ENCODE assay signal across 9 cellular contexts in the genomic region with DNA sequence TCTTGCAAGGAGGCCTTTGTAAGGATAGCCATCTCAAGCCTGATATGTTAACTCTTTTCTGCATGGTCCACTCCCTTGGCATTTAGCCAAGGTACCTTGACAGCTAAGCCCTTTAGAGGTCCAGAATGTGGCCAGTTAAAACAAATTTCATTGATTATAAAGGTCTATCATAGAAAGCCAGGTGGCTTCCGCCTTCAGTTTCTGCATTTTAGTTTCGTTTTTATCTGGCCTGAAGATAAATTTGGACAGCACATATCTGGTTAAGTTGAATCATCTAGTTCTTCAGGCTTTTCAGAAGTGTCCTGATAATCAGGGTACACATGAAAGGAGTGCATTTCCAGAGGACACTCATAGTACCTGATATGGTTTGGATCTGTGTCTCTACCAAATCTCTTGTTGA. TPM values are rescaled to one million over a fixed set of nuclear protein-coding genes. Genes with fewer than 3 reads are reported as not detected.
A peak's percentile ranks its signal among the peaks of the same experiment; 100 is the strongest.
DNase-seq lines count a peak whose midpoint lies in the region; ATAC-seq, FAIRE-seq and TF ChIP-seq lines count a peak whose summit lies in the region.
"Had no signal": no experiment of that assay in that cellular context is flagged by ENCODE, and none has a peak within 500 bp of the region (broad histone marks: within the 10 kb centered on the region; RNA-seq: fewer than 3 reads in every experiment).

No MANE protein-coding gene starts in this region.

- H3K9me1 ChIP-seq in K562 (ENCODE audit: control insufficient read depth, insufficient read depth, low read length) = no peaks in the 10 kb centered on the region

- no peak overlapping the region for H2BK5ac ChIP-seq in neuronal stem cell (ENCODE audit: low read length)

- no peak overlapping the region for H2BK15ac ChIP-seq in neuronal stem cell (ENCODE audit: low read length)

- H2BK120ac ChIP-seq in neuronal stem cell (ENCODE audit: low read depth, low read length) = no peak overlapping the region

- intact Hi-C loops in K562 (cut with micrococcal nuclease) = no loop called here

- no peak overlapping the region for H3K14ac ChIP-seq in neuronal stem cell (ENCODE audit: low read length)

- H3K4me3 ChIP-seq in K562 (no peak overlapping the region), brain microvascular endothelial cell (ENCODE audit: low read depth, low read length) (no peak overlapping the region), neuronal stem cell (ENCODE audit: low read length in 2 of 2) (no peak overlapping the region)

- H3K27ac ChIP-seq in K562 (ENCODE audit: extremely low read depth, low read depth, low read length) (peak overlapping the region; percentile 20; the same call in 1 of the 3 replicates), brain microvascular endothelial cell (no peak overlapping the region), neuronal stem cell (replicated peaks; ENCODE audit: low read length) (no peak overlapping the region)

- H3K9ac ChIP-seq in K562 (ENCODE audit: insufficient read depth in 1 of 2, low read depth in 2 of 2, low read length in 2 of 2) (no peak overlapping the region), neuronal stem cell (ENCODE audit: low read depth, low read length, poor library complexity) (no peak overlapping the region)

- peaks cover 0 to 8% of the 10 kb centered on the region in 2 experiments; a peak in 2 of 5 replicates for H3K4me1 ChIP-seq in K562 (replicated peaks in 1 of 2; ENCODE audit: control insufficient read depth in 2 of 2, insufficient read depth in 2 of 2, low read length in 2 of 2)
- H3K4me1 ChIP-seq in neuronal stem cell (ENCODE audit: control insufficient read depth in 2 of 2, insufficient read depth in 1 of 2, low read depth in 1 of 2, low read length in 2 of 2) = peaks cover 8 to 11% of the 10 kb centered on the region in 2 donors

- TF ChIP-seq EP300 in K562 (IDR thresholded peaks at IDR 0.05; ENCODE audit: low read length) = no peak

- POLR2A ChIA-PET in K562 (lab: Yijun Ruan, JAX) = interaction anchor here (1.2 kb wide), 1 partner anchor 9 kb away, joined by 3 read pairs; no protein-coding TSS in a partner anchor

- no peak for TF ChIP-seq CTCF in K562 (IDR thresholded peaks at IDR 0.05 in 2 of 3, conservative IDR thresholded peaks at IDR 0.05 in 1 of 3; ENCODE audit: insufficient read depth in 2 of 3, low read depth in 1 of 3, low read length in 3 of 3)
- TF ChIP-seq CTCF in brain microvascular endothelial cell (IDR thresholded peaks at IDR 0.05; ENCODE audit: low read depth, low read length, missing control alignments) = no peak

- CTCF ChIA-PET in K562 (lab: Yijun Ruan, JAX; ENCODE audit: low intra/inter-chr PET ratio) = no interaction called here

- no peak for TF ChIP-seq POLR2A in K562 (conservative IDR thresholded peaks at IDR 0.05)

- no peak overlapping the region for H2AFZ ChIP-seq in K562 (ENCODE audit: low read depth, low read length)
- H2AFZ ChIP-seq in neuronal stem cell (ENCODE audit: low read length) = no peak overlapping the region

- peaks cover 17% of the 10 kb centered on the region; the same call in 2 of the 3 replicates for H3K79me2 ChIP-seq in K562 (ENCODE audit: control insufficient read depth, insufficient read depth, low read length)

- H3K9me3 ChIP-seq in K562 (replicated peaks; ENCODE audit: control insufficient read depth, insufficient read depth, low read depth, low read length) = peaks cover 12% of the 10 kb centered on the region; the same call in 1 of the 2 replicates
- peaks cover 3 to 12% of the 10 kb centered on the region in 2 donors for H3K9me3 ChIP-seq in neuronal stem cell (replicated peaks in 1 of 2; ENCODE audit: control insufficient read depth in 2 of 2, insufficient read depth in 1 of 2, low read depth in 1 of 2, low read length in 2 of 2)

- H3K4me2 ChIP-seq in K562 (ENCODE audit: insufficient read depth, low read length) = peak overlapping the region; percentile 42; the same call in 1 of the 2 replicates
- no peak overlapping the region for H3K4me2 ChIP-seq in neuronal stem cell (ENCODE audit: insufficient read depth, low read length, poor library complexity, severe bottlenecking)

- in situ Hi-C loops in K562 (cut with MboI) = no loop called here
- in situ Hi-C loops in brain microvascular endothelial cell (cut with HindIII; ENCODE audit: low pct_ligation_motif_present, low sequenced_read_pairs) = no loop called here

- H4K91ac ChIP-seq in neuronal stem cell (ENCODE audit: low read depth, low read length, poor library complexity) = no peak overlapping the region

- ATAC-seq in GM18873 (IDR thresholded peaks at IDR 0.05; ENCODE audit: low FRiP score, unreplicated experiment) (peak; percentile 73), GM21576 (IDR thresholded peaks at IDR 0.05; ENCODE audit: unreplicated experiment) (peak; percentile 91), HG03342 (IDR thresholded peaks at IDR 0.05; ENCODE audit: unreplicated experiment) (peak; percentile 82), K562 (peak; percentile 56)

- no TSS peak for BruUV-seq in K562 (replicated peaks; lab: Mats Ljungman, UMichigan)

- peak; percentile 48 for FAIRE-seq in K562 (lab: Jason Lieb, UNC)

- no peak for TF ChIP-seq RAD21 in K562 (CRISPR knock-in tag; conservative IDR thresholded peaks at IDR 0.05 in 1 of 2, IDR thresholded peaks at IDR 0.05 in 1 of 2)

- H3K4ac ChIP-seq in neuronal stem cell (ENCODE audit: low read length) = no peak overlapping the region

- no peak overlapping the region for H2BK12ac ChIP-seq in neuronal stem cell (ENCODE audit: low read length)

- H3K36me3 ChIP-seq in K562 (ENCODE audit: control insufficient read depth, insufficient read depth, low read length) = no peaks in the 10 kb centered on the region
- H3K36me3 ChIP-seq in brain microvascular endothelial cell (replicated peaks) = no peaks in the 10 kb centered on the region
- H3K36me3 ChIP-seq in neuronal stem cell (replicated peaks in 1 of 2; ENCODE audit: control insufficient read depth in 2 of 2, insufficient read depth in 2 of 2, low read length in 2 of 2) = no peaks in the 10 kb centered on the region

- WGBS in K562 (ENCODE audit: insufficient coverage, low coverage, missing lambda C conversion rate) = 29% methylated on average over 2 of the region's 2 CpGs
- no CpG with 5 or more reads among the region's 2 CpGs for WGBS in neuronal stem cell (ENCODE audit: extremely low coverage in 2 of 2, insufficient read length in 2 of 2, insufficient replicate concordance in 1 of 2), 2 donors

- H3K27me3 ChIP-seq in K562 (ENCODE audit: control insufficient read depth in 2 of 2, insufficient read depth in 2 of 2, low read length in 2 of 2) (no peaks in the 10 kb centered on the region), brain microvascular endothelial cell (replicated peaks) (no peaks in the 10 kb centered on the region), neuronal stem cell (ENCODE audit: control insufficient read depth in 3 of 3, insufficient read depth in 3 of 3, low read depth in 1 of 3, low read length in 3 of 3) (no peaks in the 10 kb centered on the region)

- no peak overlapping the region for H3K23ac ChIP-seq in neuronal stem cell (ENCODE audit: low read depth, low read length, poor library complexity)

- H4K8ac ChIP-seq in neuronal stem cell (ENCODE audit: low read depth, low read length) = no peak overlapping the region

- peaks cover 4% of the 10 kb centered on the region for H3K79me1 ChIP-seq in neuronal stem cell (ENCODE audit: low read depth, low read length)

- no peaks in the 10 kb centered on the region for H4K20me1 ChIP-seq in K562 (replicated peaks; ENCODE audit: control insufficient read depth, insufficient read depth, low read length)

- H3K18ac ChIP-seq in neuronal stem cell (ENCODE audit: low read length) = no peak overlapping the region

- H2AK5ac ChIP-seq in neuronal stem cell (ENCODE audit: low read depth, low read length) = no peak overlapping the region

- peak in 1 of 4 experiments; percentile 50 for DNase-seq in K562 (ENCODE audit: extremely low read depth in 1 of 4, low spot score in 3 of 4)
- DNase-seq in brain microvascular endothelial cell = no peak
- DNase-seq in neuronal stem cell (ENCODE audit: low spot score) = no peak
- no peak for DNase-seq in NCI-H446 (lab: John Stamatoyannopoulos, UW)
- DNase-seq: activated naive CD8-positive, alpha-beta T cell treated with anti-CD3 and anti-CD28 coated beads, Interleukin-2, amount 10 ng/mL, durations not matched to agents 7 days and 5 days; NCI-H526 had no signal

RNA-seq across cellular contexts. Expression of a gene that starts 30.7 kb away (rescaled TPM):
- total RNA-seq in K562 (2011; cell fraction: chromatin; rRNA removed; ENCODE audit: low replicate concordance) = 44.4 and 158 TPM in 2 replicates
- 15.7 and 25.1 TPM in 2 replicates for total RNA-seq in K562 (2011; cell fraction: nucleolus; rRNA removed)
- 33.9 and 38.9 TPM in 2 replicates for total RNA-seq in K562 (2011; cell fraction: nucleoplasm; rRNA removed)
- 8.7 and 12.9 TPM in 2 replicates for total RNA-seq in K562 (2014; rRNA removed)
- 21.6 and 26.5 TPM in 2 replicates for total RNA-seq in K562 (2014; rRNA removed; fragmentation: Illumina TruSeq; extraction: Trizol)
- 18.8 and 19.0 TPM in 2 replicates for total RNA-seq in K562 (2015; rRNA removed; fragmentation: Illumina TruSeq; extraction: Trizol)
- total RNA-seq in K562 (2021) = 18.9 and 20.0 TPM in 2 replicates
- polyA plus RNA-seq in K562 (2011; rRNA removed) = 19.4 and 25.2 TPM in 2 replicates
- 8.1 and 8.5 TPM in 2 replicates for polyA plus RNA-seq in K562 (2011; cell fraction: cytosol; rRNA removed)
- 57.1 and 61.1 TPM in 2 replicates for polyA plus RNA-seq in K562 (2011; cell fraction: nucleus; rRNA removed)
- polyA plus RNA-seq in K562 (2012) = 9.7 and 10.8 TPM in 2 replicates
- 11.9 and 16.1 TPM in 2 replicates for polyA plus RNA-seq in K562 (2014; fragmentation: Illumina TruSeq; extraction: Trizol)
- polyA plus RNA-seq in K562 (2014; fragmentation: Nextera tagmentation; extraction: Ambion mirVana) = 1 to 10 TPM; 5.9 to 7.4 TPM
- 10.0 and 11.6 TPM in 2 replicates for polyA plus RNA-seq in K562 (2014; rRNA removed)
- 38.2 and 47.0 TPM in 2 replicates for polyA minus RNA-seq in K562 (2011; rRNA and poly(A)+ RNA removed)
- 15.3 and 18.0 TPM in 2 replicates for polyA minus RNA-seq in K562 (2011; cell fraction: cytosol; rRNA and poly(A)+ RNA removed)
- 24.4 and 43.3 TPM in 2 replicates for polyA minus RNA-seq in K562 (2011; cell fraction: nucleus; rRNA and poly(A)+ RNA removed)
- polyA plus RNA-seq in neuronal stem cell (2013, experiment 1 of 2) = 20.9 TPM
- 22.6 TPM for polyA plus RNA-seq in neuronal stem cell (2013, experiment 2 of 2)

RNA-seq across cellular contexts. Expression of a gene that starts 30.8 kb away (rescaled TPM):
- total RNA-seq in K562 (2011; cell fraction: chromatin; rRNA removed; ENCODE audit: low replicate concordance) = 158 and 334 TPM in 2 replicates
- 55.7 and 66.5 TPM in 2 replicates for total RNA-seq in K562 (2011; cell fraction: nucleolus; rRNA removed)
- 143 and 208 TPM in 2 replicates for total RNA-seq in K562 (2011; cell fraction: nucleoplasm; rRNA removed)
- 35.1 and 55.9 TPM in 2 replicates for total RNA-seq in K562 (2014; rRNA removed)
- 71.6 and 80.8 TPM in 2 replicates for total RNA-seq in K562 (2014; rRNA removed; fragmentation: Illumina TruSeq; extraction: Trizol)
- 58.3 and 68.1 TPM in 2 replicates for total RNA-seq in K562 (2015; rRNA removed; fragmentation: Illumina TruSeq; extraction: Trizol)
- total RNA-seq in K562 (2021) = 32.8 and 37.9 TPM in 2 replicates
- polyA plus RNA-seq in K562 (2011; rRNA removed) = 65.8 and 81.4 TPM in 2 replicates
- 20.5 and 31.6 TPM in 2 replicates for polyA plus RNA-seq in K562 (2011; cell fraction: cytosol; rRNA removed)
- polyA plus RNA-seq in K562 (2011; cell fraction: nucleus; rRNA removed) = 54.8 and 71.5 TPM in 2 replicates
- 26.4 and 31.0 TPM in 2 replicates for polyA plus RNA-seq in K562 (2012)
- polyA plus RNA-seq in K562 (2014; fragmentation: Illumina TruSeq; extraction: Trizol) = 67.4 and 69.1 TPM in 2 replicates
- 10 to 100 TPM; 21.5 to 21.7 TPM for polyA plus RNA-seq in K562 (2014; fragmentation: Nextera tagmentation; extraction: Ambion mirVana)
- 51.1 and 58.1 TPM in 2 replicates for polyA plus RNA-seq in K562 (2014; rRNA removed)
- polyA minus RNA-seq in K562 (2011; rRNA and poly(A)+ RNA removed) = 94.6 and 105 TPM in 2 replicates
- 14.5 and 15.3 TPM in 2 replicates for polyA minus RNA-seq in K562 (2011; cell fraction: cytosol; rRNA and poly(A)+ RNA removed)
- polyA minus RNA-seq in K562 (2011; cell fraction: nucleus; rRNA and poly(A)+ RNA removed) = 70.0 and 79.6 TPM in 2 replicates
- polyA plus RNA-seq in neuronal stem cell (2013, experiment 1 of 2) = 31.3 TPM
- polyA plus RNA-seq in neuronal stem cell (2013, experiment 2 of 2) = 36.2 TPM
